In genomic region chr1:161921491-161921890, GRCh38 we compare ENCODE assay signal across 25 cellular contexts.
"Had no signal": no experiment of that assay in that cellular context is flagged by ENCODE, and none has a peak within 500 bp of the region (broad histone marks: within the 10 kb centered on the region; RNA-seq: fewer than 3 reads in every experiment).

No MANE protein-coding gene starts in this region.

- H2AFZ ChIP-seq: hepatocyte had no signal

- DNase-seq: activated CD4-positive, alpha-beta T cell treated with anti-CD3 and anti-CD28 coated beads for 36 hours; activated CD4-positive, CD25-positive, alpha-beta regulatory T cell; activated CD8-positive, alpha-beta memory T cell treated with anti-CD3 and anti-CD28 coated beads, Interleukin-2, amount 10 ng/mL, durations not matched to agents 7 days and 5 days; activated CD8-positive, alpha-beta T cell treated with anti-CD3 and anti-CD28 coated beads, Interleukin-2, amount 10 ng/mL, durations not matched to agents 7 days and 5 days; activated naive CD4-positive, alpha-beta T cell treated with Interleukin-2 at 50 U/mL for 16 hours; activated naive CD8-positive, alpha-beta T cell treated with anti-CD3 and anti-CD28 coated beads for 36 hours; activated T-cell treated with anti-CD3 and anti-CD28 coated beads, Interleukin-2, amount 50 U/mL, for 72 hours; adrenal gland; aorta; cortex of kidney; islet precursor cell; left ventricle myocardium inferior; mucosa of descending colon; naive B cell; nucleus accumbens; stimulated activated CD4-positive, alpha-beta T cell treated with anti-CD3 and anti-CD28 coated beads, Interleukin-2, amount 100 ng/mL, for 48 hours; stimulated activated naive CD8-positive, alpha-beta T cell treated with anti-CD3 and anti-CD28 coated beads, Interleukin-15, Interleukin-2, amounts not matched to agents 100 U/mL and 50 U/mL, for 24 hours; testis; transverse colon had no signal

- H3K4me1 Mint-ChIP-seq: neural crest cell had no signal

- H3K27me3 Mint-ChIP-seq: activated CD4-positive, alpha-beta T cell treated with anti-CD3 and anti-CD28 coated beads for 36 hours; activated CD8-positive, alpha-beta memory T cell treated with anti-CD3 and anti-CD28 coated beads, Interleukin-2, amount 10 ng/mL, durations not matched to agents 7 days and 5 days; activated naive CD8-positive, alpha-beta T cell treated with anti-CD3 and anti-CD28 coated beads for 36 hours; brain; naive B cell had no signal

- H3K4me1 ChIP-seq: adrenal gland, gastroesophageal sphincter, left ventricle myocardium inferior, right atrium auricular region, testis, transverse colon had no signal

- H3K4me3 ChIP-seq: adrenal gland, gastroesophageal sphincter, hepatocyte, left ventricle myocardium inferior, lung, mucosa of descending colon, right atrium auricular region, testis, transverse colon had no signal

- ATAC-seq: activated CD4-positive, alpha-beta T cell treated with anti-CD3 and anti-CD28 coated beads for 36 hours; activated CD8-positive, alpha-beta memory T cell treated with anti-CD3 and anti-CD28 coated beads, Interleukin-2, amount 10 ng/mL, durations not matched to agents 7 days and 5 days; activated CD8-positive, alpha-beta T cell treated with anti-CD3 and anti-CD28 coated beads, Interleukin-2, amount 10 ng/mL, durations not matched to agents 7 days and 5 days; activated T-cell treated with anti-CD3 and anti-CD28 coated beads, Interleukin-2, amount 50 U/mL, for 72 hours; gastroesophageal sphincter; mucosa of descending colon; stimulated activated naive CD8-positive, alpha-beta T cell treated with anti-CD3 and anti-CD28 coated beads, Interleukin-15, Interleukin-2, amounts not matched to agents 100 U/mL and 50 U/mL, for 24 hours had no signal

- H3K27ac ChIP-seq: adrenal gland, gastroesophageal sphincter, hepatocyte, left ventricle myocardium inferior, right atrium auricular region, testis, transverse colon had no signal

- H3K36me3 ChIP-seq: adrenal gland, right atrium auricular region had no signal

- H3K27ac Mint-ChIP-seq: activated CD4-positive, alpha-beta T cell treated with anti-CD3 and anti-CD28 coated beads for 36 hours; activated CD8-positive, alpha-beta memory T cell treated with anti-CD3 and anti-CD28 coated beads, Interleukin-2, amount 10 ng/mL, durations not matched to agents 7 days and 5 days; activated CD8-positive, alpha-beta T cell treated with anti-CD3 and anti-CD28 coated beads, Interleukin-2, amount 10 ng/mL, durations not matched to agents 7 days and 5 days; activated naive CD8-positive, alpha-beta T cell treated with anti-CD3 and anti-CD28 coated beads for 36 hours; activated T-cell treated with anti-CD3 and anti-CD28 coated beads, Interleukin-2, amount 50 U/mL, for 72 hours; naive B cell had no signal

- H3K9me3 Mint-ChIP-seq: brain, naive B cell, neural crest cell had no signal

- H3K4me3 Mint-ChIP-seq: activated CD4-positive, alpha-beta T cell treated with anti-CD3 and anti-CD28 coated beads for 36 hours; activated CD8-positive, alpha-beta memory T cell treated with anti-CD3 and anti-CD28 coated beads, Interleukin-2, amount 10 ng/mL, durations not matched to agents 7 days and 5 days; activated CD8-positive, alpha-beta T cell treated with anti-CD3 and anti-CD28 coated beads, Interleukin-2, amount 10 ng/mL, durations not matched to agents 7 days and 5 days; activated naive CD8-positive, alpha-beta T cell treated with anti-CD3 and anti-CD28 coated beads for 36 hours; activated T-cell treated with anti-CD3 and anti-CD28 coated beads, Interleukin-2, amount 50 U/mL, for 72 hours; brain; naive B cell; neural crest cell had no signal

- H3K4me2 ChIP-seq: hepatocyte had no signal

- H3K9me3 ChIP-seq: adrenal gland, gastroesophageal sphincter, left ventricle myocardium inferior, mucosa of descending colon, right atrium auricular region, testis, transverse colon had no signal

- H3K79me2 ChIP-seq: hepatocyte had no signal

- H3K27me3 ChIP-seq: adrenal gland, gastroesophageal sphincter, hepatocyte, right atrium auricular region, testis, transverse colon had no signal
